ENCODE assay signal across 13 cellular contexts in genomic region chr19:42197375-42197817, GRCh38. TPM values are rescaled to one million over a fixed set of nuclear protein-coding genes. Genes with fewer than 3 reads are reported as not detected.
A peak's percentile ranks its signal among the peaks of the same experiment; 100 is the strongest.
DNase-seq lines count a peak whose midpoint lies in the region; ATAC-seq and TF ChIP-seq lines count a peak whose summit lies in the region.
"Had no signal": no experiment of that assay in that cellular context is flagged by ENCODE, and none has a peak within 500 bp of the region (broad histone marks: within the 10 kb centered on the region; RNA-seq: fewer than 3 reads in every experiment).

No MANE protein-coding gene starts in this region.

- peaks cover 15% of the 10 kb centered on the region for H3K36me3 ChIP-seq in CD4-positive, alpha-beta memory T cell (ENCODE audit: insufficient read depth, low read length)
- H3K36me3 ChIP-seq: neural progenitor cell had no signal

- intact Hi-C loops in CD4-positive, alpha-beta memory T cell (cut with micrococcal nuclease): loop anchor here (5.0 kb wide), 2 partner anchors 85 to 105 kb away; partner anchors contain the start of genes PAFAH1B3 and PRR19
- intact Hi-C loops in activated CD4-positive, alpha-beta memory T cell treated with anti-CD3 and anti-CD28 coated beads for 36 hours (cut with micrococcal nuclease): loop anchor here (10.0 kb wide), 1 partner anchor 323 kb away; the partner anchor contains the start of gene CD79A
- intact Hi-C loops in left colon (cut with DNase I, micrococcal nuclease): no loop called here

- peak overlapping the region in 1 of 2 donors; percentile 17 for H3K4me3 ChIP-seq in CD4-positive, alpha-beta memory T cell (ENCODE audit: low read length in 2 of 2)
- H3K4me3 ChIP-seq in Jurkat, Clone E6-1 (ENCODE audit: low read length): no peak overlapping the region
- H3K4me3 ChIP-seq: neural progenitor cell had no signal

- no peaks in the 10 kb centered on the region for H3K27me3 Mint-ChIP-seq in CD4-positive, alpha-beta memory T cell
- no peaks in the 10 kb centered on the region for H3K27me3 Mint-ChIP-seq in activated CD4-positive, alpha-beta memory T cell treated with anti-CD3 and anti-CD28 coated beads for 36 hours

- peaks cover 0 to 4% of the 10 kb centered on the region in 2 donors for H3K9me3 ChIP-seq in CD4-positive, alpha-beta memory T cell (ENCODE audit: control insufficient read depth in 1 of 2, low read length in 2 of 2)

- no peaks in the 10 kb centered on the region for H3K27me3 ChIP-seq in CD4-positive, alpha-beta memory T cell (ENCODE audit: insufficient read depth, low read length)
- H3K27me3 ChIP-seq: neural progenitor cell had no signal

- H3K36me3 Mint-ChIP-seq in CD4-positive, alpha-beta memory T cell: peaks cover 33 to 48% of the 10 kb centered on the region in 2 donors
- peaks cover 37% of the 10 kb centered on the region for H3K36me3 Mint-ChIP-seq in activated CD4-positive, alpha-beta memory T cell treated with anti-CD3 and anti-CD28 coated beads for 36 hours

- peaks cover 76% of the 10 kb centered on the region for H3K4me1 ChIP-seq in CD4-positive, alpha-beta memory T cell (ENCODE audit: insufficient read depth, low read length)
- H3K4me1 ChIP-seq: neural progenitor cell had no signal

- no peak for TF ChIP-seq CTCF in GM20000 (IDR thresholded peaks at IDR 0.05; ENCODE audit: extremely low read depth, missing control alignments)

- H3K27ac ChIP-seq in CD4-positive, alpha-beta memory T cell (ENCODE audit: low read depth, low read length): peak overlapping the region; percentile 28
- H3K27ac ChIP-seq: neural progenitor cell had no signal

- POLR2A ChIA-PET in CD4-positive, alpha-beta memory T cell (lab: Charles Lee; ENCODE audit: partially characterized antibody): interaction anchor here (3.0 to 7.6 kb wide), 3 partner anchors 10 to 46 kb away, joined by 35 to 149 read pairs (median 63); partner anchors contain the start of genes DEDD2, GSK3A and ZNF526
- POLR2A ChIA-PET in activated CD4-positive, alpha-beta memory T cell treated with anti-CD3 and anti-CD28 coated beads for 36 hours (lab: Charles Lee): no interaction called here

- ATAC-seq in left colon (peak; percentile 49), HG03139 (IDR thresholded peaks at IDR 0.05; ENCODE audit: unreplicated experiment) (no peak)
- ATAC-seq: stimulated activated naive CD8-positive, alpha-beta T cell treated with anti-CD3 and anti-CD28 coated beads, Interleukin-15, Interleukin-2, amounts not matched to agents 100 U/mL and 50 U/mL, for 24 hours had no signal

- peak overlapping the region; percentile 57 to 94 (median 81) for H3K27ac Mint-ChIP-seq in CD4-positive, alpha-beta memory T cell
- H3K27ac Mint-ChIP-seq in activated CD4-positive, alpha-beta memory T cell treated with anti-CD3 and anti-CD28 coated beads for 36 hours: peak overlapping the region; percentile 65
- H3K27ac Mint-ChIP-seq: neural progenitor cell had no signal

- H3K4me1 Mint-ChIP-seq in CD4-positive, alpha-beta memory T cell: peaks cover 56 to 90% (median 72%) of the 10 kb centered on the region in 4 donors
- peaks cover 63% of the 10 kb centered on the region for H3K4me1 Mint-ChIP-seq in activated CD4-positive, alpha-beta memory T cell treated with anti-CD3 and anti-CD28 coated beads for 36 hours (ENCODE audit: low read depth)

- H3K4me3 Mint-ChIP-seq in CD4-positive, alpha-beta memory T cell: peak overlapping the region in 7 of 8 donors; percentile 8 to 82 (median 74)
- no peak overlapping the region for H3K4me3 Mint-ChIP-seq in activated CD4-positive, alpha-beta memory T cell treated with anti-CD3 and anti-CD28 coated beads for 36 hours
- H3K4me3 Mint-ChIP-seq: neural progenitor cell had no signal

- H3K9me3 Mint-ChIP-seq in CD4-positive, alpha-beta memory T cell: peaks cover 0 to 3% (median 0%) of the 10 kb centered on the region in 8 donors
- peaks cover 4% of the 10 kb centered on the region for H3K9me3 Mint-ChIP-seq in activated CD4-positive, alpha-beta memory T cell treated with anti-CD3 and anti-CD28 coated beads for 36 hours

- no peak for DNase-seq in CD4-positive, alpha-beta memory T cell
- peak; percentile 58 for DNase-seq in Jurkat, Clone E6-1 (ENCODE audit: low read depth, low spot score)
- no peak for DNase-seq in activated CD4-positive, alpha-beta memory T cell treated with anti-CD3 and anti-CD28 coated beads for 36 hours
- DNase-seq in left colon (peak; percentile 44 to 46), amniotic stem cell (lab: John Stamatoyannopoulos, UW) (no peak), NCI-H1930 (lab: John Stamatoyannopoulos, UW) (no peak), GM20000 (ENCODE audit: low spot score) (no peak)
- DNase-seq: activated CD4-positive, alpha-beta T cell treated with anti-CD3 and anti-CD28 coated beads for 4 hours; islet precursor cell; stimulated activated CD4-positive, alpha-beta T cell treated with anti-CD3 and anti-CD28 coated beads, Interleukin-15, amount 100 ng/mL, for 24 hours; stimulated activated naive CD8-positive, alpha-beta T cell treated with anti-CD3 and anti-CD28 coated beads, Interleukin-15, Interleukin-2, amounts not matched to agents 100 U/mL and 50 U/mL, for 24 hours had no signal

- CTCF ChIA-PET in CD4-positive, alpha-beta memory T cell (lab: Charles Lee; ENCODE audit: partially characterized antibody): interaction anchor here (2.8 to 5.8 kb wide), 3 partner anchors 13 to 99 kb away, joined by 7 to 26 read pairs (median 11); no protein-coding TSS in a partner anchor
- CTCF ChIA-PET in activated CD4-positive, alpha-beta memory T cell treated with anti-CD3 and anti-CD28 coated beads for 36 hours (lab: Charles Lee): interaction anchor here (1.4 kb wide), 1 partner anchor 12 kb away, joined by 6 read pairs; no protein-coding TSS in a partner anchor

RNA-seq across cellular contexts. Expression of gene DEDD2, which starts 20.1 kb away (rescaled TPM):
- total RNA-seq in CD4-positive, alpha-beta memory T cell: 10 to 100 TPM; 68.4 to 71.5 TPM
- 100 to 1,000 TPM; 141 to 162 TPM for polyA plus RNA-seq in CD4-positive, alpha-beta memory T cell
- 37.5 TPM for polyA plus RNA-seq in Jurkat, Clone E6-1 (2012; ENCODE audit: insufficient read depth, insufficient read length)
- total RNA-seq in activated CD4-positive, alpha-beta memory T cell treated with anti-CD3 and anti-CD28 coated beads for 36 hours: 10 to 100 TPM; 31.3 to 33.4 TPM
- 10 to 100 TPM; 20.5 to 42.2 TPM for total RNA-seq in left colon

RNA-seq across cellular contexts. Expression of gene ZNF526, which starts 22.7 kb away (rescaled TPM):
- total RNA-seq in CD4-positive, alpha-beta memory T cell: 10 to 100 TPM; 26.7 to 28.8 TPM
- polyA plus RNA-seq in CD4-positive, alpha-beta memory T cell: 10 to 100 TPM in 1 of 2 donors, 1 to 10 TPM in 1; 2.3 to 10.2 TPM
- polyA plus RNA-seq in Jurkat, Clone E6-1 (2012; ENCODE audit: insufficient read depth, insufficient read length): 9.9 TPM
- total RNA-seq in activated CD4-positive, alpha-beta memory T cell treated with anti-CD3 and anti-CD28 coated beads for 36 hours: 10 to 100 TPM; 12.3 to 14.9 TPM
- total RNA-seq in left colon: 1 to 10 TPM; 8.1 to 8.7 TPM

RNA-seq across cellular contexts. Expression of gene GSK3A, which starts 45.0 kb away (rescaled TPM):
- 10 to 100 TPM; 36.4 to 38.9 TPM for total RNA-seq in CD4-positive, alpha-beta memory T cell
- 10 to 100 TPM; 10.0 to 23.6 TPM for polyA plus RNA-seq in CD4-positive, alpha-beta memory T cell
- 64.2 TPM for polyA plus RNA-seq in Jurkat, Clone E6-1 (2012; ENCODE audit: insufficient read depth, insufficient read length)
- total RNA-seq in activated CD4-positive, alpha-beta memory T cell treated with anti-CD3 and anti-CD28 coated beads for 36 hours: 10 to 100 TPM; 36.4 to 37.3 TPM
- 10 to 100 TPM; 40.9 to 43.3 TPM for total RNA-seq in left colon

RNA-seq across cellular contexts. Expression of gene ERF, which starts 57.5 kb away (rescaled TPM):
- total RNA-seq in CD4-positive, alpha-beta memory T cell: 10 to 100 TPM; 38.5 to 39.9 TPM
- 1 to 10 TPM; 2.7 to 3.7 TPM for polyA plus RNA-seq in CD4-positive, alpha-beta memory T cell
- 28.7 TPM for polyA plus RNA-seq in Jurkat, Clone E6-1 (2012; ENCODE audit: insufficient read depth, insufficient read length)
- 10 to 100 TPM; 43.1 to 56.5 TPM for total RNA-seq in activated CD4-positive, alpha-beta memory T cell treated with anti-CD3 and anti-CD28 coated beads for 36 hours
- total RNA-seq in left colon: 10 to 100 TPM; 40.8 to 50.1 TPM

Comparison
In these comparisons a context has a peak if more than half of its experiments do, and no peak if none do; other contexts are left out.
1. DNase-seq: peak in Jurkat, Clone E6-1 (single experiment) and left colon (2 of 2); none in CD4-positive, alpha-beta memory T cell (0 of 5), activated CD4-positive, alpha-beta memory T cell treated with anti-CD3 and anti-CD28 coated beads for 36 hours (single experiment), amniotic stem cell (single experiment), NCI-H1930 (0 of 2) and GM20000 (single experiment).
2. intact Hi-C loops: an anchor here in CD4-positive, alpha-beta memory T cell (5.0 kb wide) and activated CD4-positive, alpha-beta memory T cell treated with anti-CD3 and anti-CD28 coated beads for 36 hours (10.0 kb wide); none called in left colon.